Comparison of ENCODE assay signal across 8 cellular contexts in genomic region chr15:41661529-41662225, GRCh38.
DNase-seq lines count a peak whose midpoint lies in the region; ATAC-seq lines count a peak whose summit lies in the region.

No MANE protein-coding gene starts in this region.

- H3K4me1 Mint-ChIP-seq in effector memory CD8-positive, alpha-beta T cell (ENCODE audit: low read depth in 2 of 2) = peaks cover 35 to 50% of the 10 kb centered on the region in 2 donors

- no peaks in the 10 kb centered on the region for H3K9me3 Mint-ChIP-seq in effector memory CD8-positive, alpha-beta T cell

- H3K4me3 Mint-ChIP-seq in effector memory CD8-positive, alpha-beta T cell = peak overlapping the region; percentile 88 to 94

- H3K27ac Mint-ChIP-seq in effector memory CD8-positive, alpha-beta T cell = peak overlapping the region; percentile 93 to 99

- no peaks in the 10 kb centered on the region for H3K27me3 Mint-ChIP-seq in effector memory CD8-positive, alpha-beta T cell

- H3K36me3 Mint-ChIP-seq in effector memory CD8-positive, alpha-beta T cell (ENCODE audit: insufficient read depth) = peaks cover 28% of the 10 kb centered on the region

- ATAC-seq in HG03280 (IDR thresholded peaks at IDR 0.05; ENCODE audit: unreplicated experiment) = peak; percentile 41
- peak; percentile 53 for ATAC-seq in effector memory CD8-positive, alpha-beta T cell (replicated peaks)
- ATAC-seq in GM18858 (IDR thresholded peaks at IDR 0.05; ENCODE audit: unreplicated experiment) = no peak

- DNase-seq in GM03348 (ENCODE audit: low spot score) = peak; percentile 84
- peak; percentile 84 to 87 for DNase-seq in NOMO-1 (lab: John Stamatoyannopoulos, UW; ENCODE audit: unreplicated experiment in 2 of 2)
- peak; percentile 21 to 42 (median 29) for DNase-seq in activated CD8-positive, alpha-beta memory T cell treated with anti-CD3 and anti-CD28 coated beads for 48 hours (ENCODE audit: low read depth in 2 of 3, low spot score in 2 of 3)
- DNase-seq in effector memory CD8-positive, alpha-beta T cell = peak; percentile 64 to 71 (median 69)
- DNase-seq in medulla oblongata (ENCODE audit: extremely low spot score) = peak; percentile 90
- DNase-seq in stimulated activated CD4-positive, alpha-beta T cell treated with anti-CD3 and anti-CD28 coated beads, TNF-alpha, amount 100 ng/mL, for 24 hours (ENCODE audit: low read depth in 3 of 3) = peak; percentile 45 to 69 (median 48)

Comparison
In these comparisons a context has a peak if more than half of its experiments do, and no peak if none do; other contexts are left out.
1. DNase-seq: peak in every context shown above with its lines; median percentile 90 in medulla oblongata; 86 in NOMO-1; 84 in GM03348; 69 in effector memory CD8-positive, alpha-beta T cell; 48 in stimulated activated CD4-positive, alpha-beta T cell treated with anti-CD3 and anti-CD28 coated beads, TNF-alpha, amount 100 ng/mL, for 24 hours; 29 in activated CD8-positive, alpha-beta memory T cell treated with anti-CD3 and anti-CD28 coated beads for 48 hours.